Comparison of ENCODE assay signal across 8 cellular contexts in the genomic region with DNA sequence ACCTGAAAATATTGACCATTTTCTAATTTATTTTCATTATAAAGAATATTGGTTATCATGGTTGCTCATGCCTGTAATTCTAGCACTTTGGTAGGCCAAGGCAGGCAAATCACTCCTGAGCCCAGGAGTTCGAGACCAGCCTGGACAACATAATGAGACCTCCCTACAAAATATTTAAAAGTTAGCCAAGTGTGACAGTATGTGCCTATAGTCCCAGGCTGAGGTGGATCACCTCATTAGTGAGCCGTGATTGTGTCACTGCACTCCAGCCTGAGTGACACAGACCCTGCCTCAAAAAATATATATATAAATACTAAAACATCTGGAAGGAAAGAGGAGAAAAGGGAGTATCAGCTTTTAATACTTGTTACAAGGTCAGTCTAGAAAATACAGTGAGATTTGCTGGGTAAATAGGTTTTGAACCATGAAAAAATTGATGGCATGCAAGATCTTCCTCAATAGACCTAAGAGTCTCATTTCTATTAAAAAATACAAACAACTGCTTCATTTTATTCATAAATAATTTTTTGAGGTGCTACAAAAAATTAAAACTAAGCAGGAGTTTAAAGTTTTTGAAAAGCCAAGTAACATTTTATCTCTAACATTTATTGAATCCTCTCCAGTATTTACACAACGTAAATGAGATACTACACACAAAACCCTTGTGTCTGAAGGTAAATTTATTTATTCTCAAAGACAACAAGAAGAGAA. TPM values are rescaled to one million over a fixed set of nuclear protein-coding genes. Genes with fewer than 3 reads are reported as not detected.
DNase-seq lines count a peak whose midpoint lies in the region; ATAC-seq, FAIRE-seq and TF ChIP-seq lines count a peak whose summit lies in the region.

No MANE protein-coding gene starts in this region.

- H3K9me3 ChIP-seq in heart right ventricle (no peaks in the 10 kb centered on the region), kidney (ENCODE audit: control insufficient read depth in 1 of 2, low read length in 2 of 2) (no peaks in the 10 kb centered on the region)

- peaks cover 32% of the 10 kb centered on the region for H3K36me3 Mint-ChIP-seq in activated CD8-positive, alpha-beta T cell treated with anti-CD3 and anti-CD28 coated beads, Interleukin-2, amount 10 ng/mL, durations not matched to agents 7 days and 5 days (ENCODE audit: low read depth)
- H3K36me3 Mint-ChIP-seq in type B pancreatic cell = peaks cover 27% of the 10 kb centered on the region

- no peak overlapping the region for H3K4me3 Mint-ChIP-seq in activated CD8-positive, alpha-beta T cell treated with anti-CD3 and anti-CD28 coated beads, Interleukin-2, amount 10 ng/mL, durations not matched to agents 7 days and 5 days
- H3K4me3 Mint-ChIP-seq in type B pancreatic cell = peak overlapping the region; percentile 74

- POLR2A ChIA-PET in activated CD8-positive, alpha-beta T cell treated with anti-CD3 and anti-CD28 coated beads, Interleukin-2, amount 10 ng/mL, durations not matched to agents 7 days and 5 days (lab: Charles Lee) = interaction anchor here (1.5 to 10.9 kb wide), 7 partner anchors 6 to 90 kb away, joined by 3 to 406 read pairs (median 12); no protein-coding TSS in a partner anchor

- H3K4me1 ChIP-seq in heart right ventricle (peaks cover 0 to 79% (median 37%) of the 10 kb centered on the region in 9 donors), kidney (ENCODE audit: control insufficient read depth in 1 of 2, insufficient read depth in 1 of 2, low read depth in 1 of 2, low read length in 2 of 2) (peaks cover 14 to 18% of the 10 kb centered on the region in 2 donors)

- H3K4me1 Mint-ChIP-seq in activated CD8-positive, alpha-beta T cell treated with anti-CD3 and anti-CD28 coated beads, Interleukin-2, amount 10 ng/mL, durations not matched to agents 7 days and 5 days (ENCODE audit: low read depth) = peaks cover 77% of the 10 kb centered on the region
- peaks cover 52% of the 10 kb centered on the region for H3K4me1 Mint-ChIP-seq in type B pancreatic cell (ENCODE audit: unreplicated experiment)

- DNase-seq in heart right ventricle (no peak), cardiac septum (ENCODE audit: low spot score) (no peak), kidney (peak; percentile 36), type B pancreatic cell (ENCODE audit: extremely low spot score, unreplicated experiment) (no peak), amygdala (lab: John Stamatoyannopoulos, UW) (no peak)
- DNase-seq in activated CD8-positive, alpha-beta T cell treated with anti-CD3 and anti-CD28 coated beads, Interleukin-2, amount 10 ng/mL, durations not matched to agents 7 days and 5 days = no peak
- no peak for DNase-seq in stimulated activated naive CD4-positive, alpha-beta T cell (lab: John Stamatoyannopoulos, UW)

- H3K27me3 Mint-ChIP-seq in activated CD8-positive, alpha-beta T cell treated with anti-CD3 and anti-CD28 coated beads, Interleukin-2, amount 10 ng/mL, durations not matched to agents 7 days and 5 days (ENCODE audit: low read depth) = no peaks in the 10 kb centered on the region
- H3K27me3 Mint-ChIP-seq in type B pancreatic cell = no peaks in the 10 kb centered on the region

- no peak for FAIRE-seq in kidney (lab: Jason Lieb, UNC)

- H3K4me3 ChIP-seq in heart right ventricle (no peak overlapping the region), kidney (ENCODE audit: low read length in 2 of 2) (no peak overlapping the region)

- no peaks in the 10 kb centered on the region for H3K9me3 Mint-ChIP-seq in activated CD8-positive, alpha-beta T cell treated with anti-CD3 and anti-CD28 coated beads, Interleukin-2, amount 10 ng/mL, durations not matched to agents 7 days and 5 days (ENCODE audit: insufficient read depth)
- H3K9me3 Mint-ChIP-seq in type B pancreatic cell = no peaks in the 10 kb centered on the region

- CTCF ChIA-PET in activated CD8-positive, alpha-beta T cell treated with anti-CD3 and anti-CD28 coated beads, Interleukin-2, amount 10 ng/mL, durations not matched to agents 7 days and 5 days (lab: Charles Lee) = interaction anchor here (1.0 to 1.2 kb wide), 4 partner anchors 14 to 66 kb away, joined by 3 to 4 read pairs (median 3); no protein-coding TSS in a partner anchor

- intact Hi-C loops in heart right ventricle (cut with DNase I) = loop anchor here in 2 of 10 donors (5.0 to 10.0 kb wide), 2 partner anchors 88 to 210 kb away; no protein-coding TSS in a partner anchor
- intact Hi-C loops in cardiac septum (cut with DNase I) = no loop called here
- intact Hi-C loops in kidney (cut with DNase I) = no loop called here

- H3K36me3 ChIP-seq in heart right ventricle (peaks cover 0 to 28% (median 3%) of the 10 kb centered on the region in 9 donors), kidney (ENCODE audit: control insufficient read depth in 1 of 2, insufficient read depth in 2 of 2, low read length in 2 of 2) (peaks cover 9 to 11% of the 10 kb centered on the region in 2 donors)

- peak overlapping the region; percentile 66 for H3K27ac Mint-ChIP-seq in activated CD8-positive, alpha-beta T cell treated with anti-CD3 and anti-CD28 coated beads, Interleukin-2, amount 10 ng/mL, durations not matched to agents 7 days and 5 days
- H3K27ac Mint-ChIP-seq in type B pancreatic cell = peak overlapping the region; percentile 97

- peak overlapping the region in 9 of 10 donors; percentile 54 to 97 (median 72) for H3K27ac ChIP-seq in heart right ventricle
- peak overlapping the region; percentile 72 to 89 for H3K27ac ChIP-seq in kidney (ENCODE audit: low read depth in 2 of 2, low read length in 2 of 2)

- H3K9ac ChIP-seq in kidney (ENCODE audit: low read length in 2 of 2) = no peak overlapping the region

- WGBS in heart right ventricle, 2 donors = 83% methylated on average over 3 of the region's 3 CpGs

- TF ChIP-seq CTCF in heart right ventricle (IDR thresholded peaks at IDR 0.05) = no peak
- TF ChIP-seq CTCF in kidney (IDR thresholded peaks at IDR 0.05; ENCODE audit: borderline replicate concordance, extremely low read depth, insufficient read depth) = no peak
- TF ChIP-seq CTCF in type B pancreatic cell (conservative IDR thresholded peaks at IDR 0.05) = no peak

- H3K27me3 ChIP-seq in heart right ventricle = no peaks in the 10 kb centered on the region

- ATAC-seq in heart right ventricle = no peak
- no peak for ATAC-seq in activated CD8-positive, alpha-beta T cell treated with anti-CD3 and anti-CD28 coated beads, Interleukin-2, amount 10 ng/mL, durations not matched to agents 7 days and 5 days
- ATAC-seq in GM18511 (IDR thresholded peaks at IDR 0.05; ENCODE audit: unreplicated experiment) = no peak

RNA-seq across cellular contexts. Expression of gene TUBD1, which starts 47.7 kb away (rescaled TPM):
- total RNA-seq in heart right ventricle = 10 to 100 TPM in 1 of 10 donors, 1 to 10 TPM in 9; 4.0 to 10.1 (median 6.6) TPM
- 10 to 100 TPM in 1 of 2 donors, 1 to 10 TPM in 1; 4.1 to 10.4 TPM for polyA plus RNA-seq in heart right ventricle
- total RNA-seq in cardiac septum = 7.5 TPM
- total RNA-seq in activated CD8-positive, alpha-beta T cell treated with anti-CD3 and anti-CD28 coated beads, Interleukin-2, amount 10 ng/mL, durations not matched to agents 7 days and 5 days = 10 to 100 TPM; 14.5 to 14.7 TPM
- total RNA-seq in kidney = 11.9 TPM
- 6.8 TPM for polyA plus RNA-seq in kidney (ENCODE audit: insufficient read depth, low read depth, low replicate concordance)
- total RNA-seq in type B pancreatic cell (ENCODE audit: low replicate concordance) = 8.0 and 16.7 TPM in 2 replicates

RNA-seq across cellular contexts. Expression of gene RPS6KB1, which starts 47.9 kb away (rescaled TPM):
- total RNA-seq in heart right ventricle (10 to 100 TPM; 19.6 to 30.4 (median 25.6) TPM), cardiac septum (24.7 TPM), kidney (34.8 TPM), type B pancreatic cell (ENCODE audit: low replicate concordance) (38.2 and 38.8 TPM in 2 replicates)
- polyA plus RNA-seq in heart right ventricle (10 to 100 TPM in 1 of 2 donors, 1 to 10 TPM in 1; 5.1 to 11.2 TPM), kidney (ENCODE audit: insufficient read depth, low read depth, low replicate concordance) (10.5 TPM)
- 10 to 100 TPM; 47.5 to 48.7 TPM for total RNA-seq in activated CD8-positive, alpha-beta T cell treated with anti-CD3 and anti-CD28 coated beads, Interleukin-2, amount 10 ng/mL, durations not matched to agents 7 days and 5 days
